ENCODE assay signal across 7 cellular contexts in genomic region chr15:29269485-29270168, GRCh38.
DNase-seq lines count a peak whose midpoint lies in the region; ATAC-seq and TF ChIP-seq lines count a peak whose summit lies in the region.

NSMCE3 (minus strand) TSS chr15:29269822; CDS start chr15:29269705, 117 bp downstream.

- ATAC-seq in GM18502 (IDR thresholded peaks at IDR 0.05; ENCODE audit: poor library complexity, unreplicated experiment) (peak; percentile 93), HG02938 (IDR thresholded peaks at IDR 0.05; ENCODE audit: unreplicated experiment) (peak; percentile 81)

- DNase-seq in NCI-H1694 treated with DMSO at 0.1 percent for 48 hours (lab: John Stamatoyannopoulos, UW) (peak; percentile 39), T-helper 22 cell (ENCODE audit: low read depth) (peak; percentile 79), astrocyte of the hippocampus (ENCODE audit: low read depth, low spot score) (peak; percentile 96), hypothalamus (lab: John Stamatoyannopoulos, UW) (peak; percentile 43 to 95 (median 86)), retinal pigment epithelial cell (ENCODE audit: low read depth) (peak; percentile 66)

- peak within 1 kb of the TSS; percentile 91 for H3K4me3 ChIP-seq in retinal pigment epithelial cell (ENCODE audit: low read length)

- no peak for TF ChIP-seq CTCF in retinal pigment epithelial cell (conservative IDR thresholded peaks at IDR 0.05; ENCODE audit: low read depth, low read length)

Comparison
In these comparisons a context has a peak if more than half of its experiments do, and no peak if none do; other contexts are left out.
1. Peak in every context shown above with its lines: DNase-seq, ATAC-seq and H3K4me3 ChIP-seq.
2. DNase-seq: peak in every context shown above with its lines; median percentile 96 in astrocyte of the hippocampus; 86 in hypothalamus; 79 in T-helper 22 cell; 66 in retinal pigment epithelial cell; 39 in NCI-H1694 treated with DMSO at 0.1 percent for 48 hours.